1 cellular context compared by ENCODE assay signal in genomic region chr11:65497141-65498041, GRCh38.
TF ChIP-seq lines count a peak whose summit lies in the region.

No MANE protein-coding gene starts in this region.

TF ChIP-seq in HepG2, 621 proteins besides CTCF, POLR2A, EP300 and RAD21 (continued from another document and continues in another):
- peak; percentile 69 for TF ChIP-seq ZNF407 (CRISPR knock-in tag; IDR thresholded peaks at IDR 0.05; ENCODE audit: not compliant biosample characterization)
- TF ChIP-seq ZNF253 (CRISPR knock-in tag; IDR thresholded peaks at IDR 0.05; ENCODE audit: borderline replicate concordance): no peak
- TF ChIP-seq ARHGAP35 (CRISPR knock-in tag; IDR thresholded peaks at IDR 0.05; ENCODE audit: borderline replicate concordance): no peak
- TF ChIP-seq ZNF660 (CRISPR knock-in tag; IDR thresholded peaks at IDR 0.05; ENCODE audit: borderline replicate concordance, low read depth): no peak
- no peak for TF ChIP-seq NPAS2 (CRISPR knock-in tag; IDR thresholded peaks at IDR 0.05; ENCODE audit: borderline replicate concordance)
- peak; percentile 44; the same call in 1 of the 2 replicates for TF ChIP-seq HMGXB3 (CRISPR knock-in tag; IDR thresholded peaks at IDR 0.05; ENCODE audit: borderline replicate concordance)
- peak; percentile 66 for TF ChIP-seq KDM2A (CRISPR knock-in tag; IDR thresholded peaks at IDR 0.05; ENCODE audit: borderline replicate concordance, low read depth)
- TF ChIP-seq, protein P1, sequence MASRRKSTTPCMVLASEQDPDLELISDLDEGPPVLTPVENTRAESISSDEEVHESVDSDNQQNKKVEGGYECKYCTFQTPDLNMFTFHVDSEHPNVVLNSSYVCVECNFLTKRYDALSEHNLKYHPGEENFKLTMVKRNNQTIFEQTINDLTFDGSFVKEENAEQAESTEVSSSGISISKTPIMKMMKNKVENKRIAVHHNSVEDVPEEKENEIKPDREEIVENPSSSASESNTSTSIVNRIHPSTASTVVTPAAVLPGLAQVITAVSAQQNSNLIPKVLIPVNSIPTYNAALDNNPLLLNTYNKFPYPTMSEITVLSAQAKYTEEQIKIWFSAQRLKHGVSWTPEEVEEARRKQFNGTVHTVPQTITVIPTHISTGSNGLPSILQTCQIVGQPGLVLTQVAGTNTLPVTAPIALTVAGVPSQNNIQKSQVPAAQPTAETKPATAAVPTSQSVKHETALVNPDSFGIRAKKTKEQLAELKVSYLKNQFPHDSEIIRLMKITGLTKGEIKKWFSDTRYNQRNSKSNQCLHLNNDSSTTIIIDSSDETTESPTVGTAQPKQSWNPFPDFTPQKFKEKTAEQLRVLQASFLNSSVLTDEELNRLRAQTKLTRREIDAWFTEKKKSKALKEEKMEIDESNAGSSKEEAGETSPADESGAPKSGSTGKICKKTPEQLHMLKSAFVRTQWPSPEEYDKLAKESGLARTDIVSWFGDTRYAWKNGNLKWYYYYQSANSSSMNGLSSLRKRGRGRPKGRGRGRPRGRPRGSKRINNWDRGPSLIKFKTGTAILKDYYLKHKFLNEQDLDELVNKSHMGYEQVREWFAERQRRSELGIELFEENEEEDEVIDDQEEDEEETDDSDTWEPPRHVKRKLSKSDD (CRISPR knock-in tag; IDR thresholded peaks at IDR 0.05; ENCODE audit: low read depth): peak; percentile 81
- TF ChIP-seq ZNF589 (CRISPR knock-in tag; conservative IDR thresholded peaks at IDR 0.05): no peak; the same call in 1 of the 2 replicates
- TF ChIP-seq SP4 (CRISPR knock-in tag; IDR thresholded peaks at IDR 0.05): peak; percentile 91
- TF ChIP-seq SMAD1 (CRISPR knock-in tag; IDR thresholded peaks at IDR 0.05; ENCODE audit: borderline replicate concordance, low read depth): no peak
- TF ChIP-seq TSC22D2 (CRISPR knock-in tag; IDR thresholded peaks at IDR 0.05; ENCODE audit: borderline replicate concordance): peak; percentile 79
- TF ChIP-seq ZNF10 (CRISPR knock-in tag; IDR thresholded peaks at IDR 0.05; ENCODE audit: borderline replicate concordance, low read depth): no peak
- peak; percentile 67; the same call in 1 of the 2 replicates for TF ChIP-seq ZNF205 (CRISPR knock-in tag; IDR thresholded peaks at IDR 0.05)
- TF ChIP-seq TP53 (CRISPR knock-in tag; conservative IDR thresholded peaks at IDR 0.05): no peak; the same call in 1 of the 2 replicates
- peak; percentile 39 for TF ChIP-seq RBM22 (optimal IDR thresholded peaks at IDR 0.05; ENCODE audit: low read length)
- TF ChIP-seq PRDM4 (CRISPR knock-in tag; IDR thresholded peaks at IDR 0.05; ENCODE audit: borderline replicate concordance): no peak
- TF ChIP-seq, protein P2, sequence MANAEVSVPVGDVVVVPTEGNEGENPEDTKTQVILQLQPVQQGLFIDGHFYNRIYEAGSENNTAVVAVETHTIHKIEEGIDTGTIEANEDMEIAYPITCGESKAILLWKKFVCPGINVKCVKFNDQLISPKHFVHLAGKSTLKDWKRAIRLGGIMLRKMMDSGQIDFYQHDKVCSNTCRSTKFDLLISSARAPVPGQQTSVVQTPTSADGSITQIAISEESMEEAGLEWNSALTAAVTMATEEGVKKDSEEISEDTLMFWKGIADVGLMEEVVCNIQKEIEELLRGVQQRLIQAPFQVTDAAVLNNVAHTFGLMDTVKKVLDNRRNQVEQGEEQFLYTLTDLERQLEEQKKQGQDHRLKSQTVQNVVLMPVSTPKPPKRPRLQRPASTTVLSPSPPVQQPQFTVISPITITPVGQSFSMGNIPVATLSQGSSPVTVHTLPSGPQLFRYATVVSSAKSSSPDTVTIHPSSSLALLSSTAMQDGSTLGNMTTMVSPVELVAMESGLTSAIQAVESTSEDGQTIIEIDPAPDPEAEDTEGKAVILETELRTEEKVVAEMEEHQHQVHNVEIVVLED (CRISPR knock-in tag; IDR thresholded peaks at IDR 0.05; ENCODE audit: borderline replicate concordance): peak; percentile 83
- TF ChIP-seq ARNT2 (CRISPR knock-in tag; IDR thresholded peaks at IDR 0.05; ENCODE audit: low read depth): peak; percentile 65; the same call in 1 of the 2 replicates
- no peak for TF ChIP-seq ETS1 (CRISPR knock-in tag; IDR thresholded peaks at IDR 0.05)
- peak; percentile 83 for TF ChIP-seq PRPF4 (IDR thresholded peaks at IDR 0.05; ENCODE audit: low read depth, low read length, poor library complexity, severe bottlenecking)
- TF ChIP-seq ZFP37 (CRISPR knock-in tag; IDR thresholded peaks at IDR 0.05; ENCODE audit: borderline replicate concordance): no peak
- TF ChIP-seq ETV6 (CRISPR knock-in tag; conservative IDR thresholded peaks at IDR 0.05): no peak
- peak; percentile 61; the same call in 1 of the 2 replicates for TF ChIP-seq ZNF430 (CRISPR knock-in tag; IDR thresholded peaks at IDR 0.05)
- TF ChIP-seq CREB1 (IDR thresholded peaks at IDR 0.05): peak; percentile 60; the same call in 1 of the 2 replicates
- no peak for TF ChIP-seq CREB1 (CRISPR knock-in tag; IDR thresholded peaks at IDR 0.05)
- TF ChIP-seq YEATS2 (CRISPR knock-in tag; IDR thresholded peaks at IDR 0.05; ENCODE audit: borderline replicate concordance): peak; percentile 90
- TF ChIP-seq ZNF441 (CRISPR knock-in tag; IDR thresholded peaks at IDR 0.05; ENCODE audit: borderline replicate concordance): peak; percentile 66
- no peak; the same call in 1 of the 2 replicates for TF ChIP-seq EEA1 (CRISPR knock-in tag; IDR thresholded peaks at IDR 0.05; ENCODE audit: borderline replicate concordance)
- TF ChIP-seq STAT5B (CRISPR knock-in tag; IDR thresholded peaks at IDR 0.05): no peak
- no peak for TF ChIP-seq ZBTB4 (CRISPR knock-in tag; IDR thresholded peaks at IDR 0.05; ENCODE audit: borderline replicate concordance)
